Comparison of ENCODE assay signal across 9 cellular contexts in genomic region chr7:102390697-102391484, GRCh38. TPM values are rescaled to one million over a fixed set of nuclear protein-coding genes. Genes with fewer than 3 reads are reported as not detected.
DNase-seq lines count a peak whose midpoint lies in the region; ATAC-seq, FAIRE-seq and TF ChIP-seq lines count a peak whose summit lies in the region.
"Had no signal": no experiment of that assay in that cellular context is flagged by ENCODE, and none has a peak within 500 bp of the region (broad histone marks: within the 10 kb centered on the region; RNA-seq: fewer than 3 reads in every experiment).

No MANE protein-coding gene starts in this region.

- TF ChIP-seq CTCF in RWPE2 (IDR thresholded peaks at IDR 0.05; ENCODE audit: poor library complexity, severe bottlenecking) = peak; percentile 90
- peak; percentile 92 for TF ChIP-seq CTCF in osteocyte (IDR thresholded peaks at IDR 0.05)
- TF ChIP-seq CTCF in thyroid gland (IDR thresholded peaks at IDR 0.05) = peak; percentile 85 to 95 (median 95)

- peak; percentile 88 for DNase-seq in ELF-1 (ENCODE audit: low read depth, low spot score)
- peak; percentile 75 for DNase-seq in LHCN-M2 (ENCODE audit: low read depth)
- DNase-seq in RWPE2 (ENCODE audit: low spot score) = peak; percentile 79
- peak; percentile 89 for DNase-seq in activated effector memory CD4-positive, alpha-beta T cell treated with anti-CD3 and anti-CD28 coated beads, Interleukin-2, amount 50 U/mL, for 16 hours
- DNase-seq in frontal cortex (ENCODE audit: low spot score in 2 of 2) = peak; percentile 40 to 67
- peak; percentile 93 for DNase-seq in osteocyte (ENCODE audit: extremely low spot score, unreplicated experiment)
- DNase-seq in thyroid gland = peak; percentile 84 to 89

- no peak for TF ChIP-seq POLR2A in thyroid gland (IDR thresholded peaks at IDR 0.05)

- ATAC-seq in RWPE2 (ENCODE audit: low read depth) = peak; percentile 91
- no peak for ATAC-seq in GM21529 (IDR thresholded peaks at IDR 0.05; ENCODE audit: unreplicated experiment)

- no peaks in the 10 kb centered on the region for H3K27me3 Mint-ChIP-seq in osteocyte (ENCODE audit: unreplicated experiment)
- H3K27me3 Mint-ChIP-seq: dendritic cell treated with granulocyte-macrophage colony-stimulating factor and Interleukin-4, amounts not matched to agents 40 ng/mL and 50 ng/mL, for 4 days had no signal

- H3K4me3 ChIP-seq in RWPE2 (ENCODE audit: severe bottlenecking) (no peak overlapping the region), thyroid gland (replicated peaks in 1 of 3) (no peak overlapping the region)

- H3K4me1 ChIP-seq in RWPE2 (ENCODE audit: insufficient read depth, poor library complexity, severe bottlenecking) (no peaks in the 10 kb centered on the region), thyroid gland (no peaks in the 10 kb centered on the region)

- H3K27ac ChIP-seq in RWPE2 (ENCODE audit: poor library complexity, severe bottlenecking) (no peak overlapping the region), thyroid gland (no peak overlapping the region)

- no peak overlapping the region for H3K27ac Mint-ChIP-seq in osteocyte (ENCODE audit: unreplicated experiment)
- H3K27ac Mint-ChIP-seq: dendritic cell treated with granulocyte-macrophage colony-stimulating factor and Interleukin-4, amounts not matched to agents 40 ng/mL and 50 ng/mL, for 4 days had no signal

- peaks cover 10% of the 10 kb centered on the region for H3K36me3 Mint-ChIP-seq in osteocyte (ENCODE audit: unreplicated experiment)

- WGBS in thyroid gland, 2 donors = 65 to 81% methylated on average over 9 to 12 of the region's 12 CpGs

- intact Hi-C loops in thyroid gland (cut with DNase I) = loop anchor here (2.0 to 10.0 kb wide), 2 partner anchors 112 to 846 kb away; no protein-coding TSS in a partner anchor

- peaks cover 6% of the 10 kb centered on the region for H3K4me1 Mint-ChIP-seq in osteocyte (ENCODE audit: unreplicated experiment)

- H3K9me3 Mint-ChIP-seq in osteocyte (ENCODE audit: unreplicated experiment) = no peaks in the 10 kb centered on the region
- H3K9me3 Mint-ChIP-seq: dendritic cell treated with granulocyte-macrophage colony-stimulating factor and Interleukin-4, amounts not matched to agents 40 ng/mL and 50 ng/mL, for 4 days had no signal

- peaks cover 39% of the 10 kb centered on the region for H3K36me3 ChIP-seq in RWPE2 (ENCODE audit: low read depth)
- no peaks in the 10 kb centered on the region for H3K36me3 ChIP-seq in thyroid gland

- no peak for FAIRE-seq in frontal cortex (lab: Jason Lieb, UNC)

- H3K27me3 ChIP-seq in RWPE2 (ENCODE audit: insufficient read depth, poor library complexity, severe bottlenecking) (no peaks in the 10 kb centered on the region), thyroid gland (no peaks in the 10 kb centered on the region)

- H3K9me3 ChIP-seq in RWPE2 (ENCODE audit: severe bottlenecking) = no peaks in the 10 kb centered on the region
- no peaks in the 10 kb centered on the region for H3K9me3 ChIP-seq in thyroid gland

- no peak overlapping the region for H3K4me3 Mint-ChIP-seq in osteocyte (ENCODE audit: unreplicated experiment)
- H3K4me3 Mint-ChIP-seq: dendritic cell treated with granulocyte-macrophage colony-stimulating factor and Interleukin-4, amounts not matched to agents 40 ng/mL and 50 ng/mL, for 4 days had no signal

RNA-seq across cellular contexts. Expression of gene PRKRIP1, which starts 5.3 kb away (rescaled TPM):
- total RNA-seq in LHCN-M2 (2014; rRNA removed) = 26.1 and 32.1 TPM in 2 replicates
- polyA plus RNA-seq in LHCN-M2 (2012) = 25.5 TPM
- total RNA-seq in frontal cortex = 15.5 TPM
- 30.1 and 32.2 TPM in 2 replicates for total RNA-seq in osteocyte
- total RNA-seq in thyroid gland = 10 to 100 TPM; 31.8 to 43.7 (median 37.7) TPM

RNA-seq across cellular contexts. Expression of gene SPDYE6, which starts 34.6 kb away (rescaled TPM):
- total RNA-seq in LHCN-M2 (2014; rRNA removed) (not detected in 2 replicates), frontal cortex (not detected), osteocyte (not detected in 2 replicates), thyroid gland (not detected)
- 2.0 TPM for polyA plus RNA-seq in LHCN-M2 (2012)

RNA-seq across cellular contexts. Expression of gene ORAI2, which starts 42.5 kb away (rescaled TPM):
- total RNA-seq in LHCN-M2 (2014; rRNA removed) (69.7 and 86.8 TPM in 2 replicates), frontal cortex (19.2 TPM), osteocyte (46.3 and 47.8 TPM in 2 replicates), thyroid gland (100 to 1,000 TPM in 2 of 4 donors, 10 to 100 TPM in 2; 41.8 to 133 (median 81.4) TPM)
- polyA plus RNA-seq in LHCN-M2 (2012) = 58.9 TPM
